Comparison of ENCODE assay signal across 22 cellular contexts in genomic region chr10:59666310-59666709, GRCh38. TPM values are rescaled to one million over a fixed set of nuclear protein-coding genes. Genes with fewer than 3 reads are reported as not detected.
DNase-seq lines count a peak whose midpoint lies in the region; ATAC-seq, FAIRE-seq and TF ChIP-seq lines count a peak whose summit lies in the region.
"Had no signal": no experiment of that assay in that cellular context is flagged by ENCODE, and none has a peak within 500 bp of the region (broad histone marks: within the 10 kb centered on the region; RNA-seq: fewer than 3 reads in every experiment).

No MANE protein-coding gene starts in this region.

- no peak overlapping the region for H3K14ac ChIP-seq in IMR-90 (replicated peaks; ENCODE audit: low read depth, low read length)

- no peak overlapping the region for H4K8ac ChIP-seq in IMR-90 (ENCODE audit: low read depth in 2 of 2, low read length in 2 of 2)

- H3K79me1 ChIP-seq in IMR-90 (ENCODE audit: low read depth in 1 of 2, low read length in 2 of 2), result no peaks in the 10 kb centered on the region

- H2BK15ac ChIP-seq in IMR-90 (ENCODE audit: low read depth, low read length), result no peak overlapping the region

- H3K9me1 ChIP-seq in IMR-90 (ENCODE audit: insufficient read depth, low read length), result no peaks in the 10 kb centered on the region

- H3K18ac ChIP-seq in IMR-90 (ENCODE audit: low read depth, low read length), result no peak overlapping the region

- H3K9ac ChIP-seq in IMR-90 (ENCODE audit: low read depth, low read length), result no peak overlapping the region
- H3K9ac ChIP-seq: BLaER1 treated with 17β-estradiol and CSF1 and Interleukin-3, amounts not matched to agents 10 nM and 100 nM had no signal

- no peak overlapping the region for H4K91ac ChIP-seq in IMR-90 (ENCODE audit: insufficient read depth, low read depth, low read length)

- TF ChIP-seq RAD21 in A549 (conservative IDR thresholded peaks at IDR 0.05 in 1 of 2, IDR thresholded peaks at IDR 0.05 in 1 of 2) (no peak), IMR-90 (IDR thresholded peaks at IDR 0.05; ENCODE audit: low read length) (no peak)

- no peak overlapping the region for H3K4ac ChIP-seq in IMR-90 (ENCODE audit: low read depth, low read length)

- BruUV-seq in IMR-90 (replicated peaks; lab: Mats Ljungman, UMichigan), result no TSS peak

- intact Hi-C loops in IMR-90 (cut with micrococcal nuclease), result no loop called here

- H2AK9ac ChIP-seq in IMR-90 (replicated peaks; ENCODE audit: low read depth, low read length, poor library complexity), result no peak overlapping the region

- TF ChIP-seq CTCF in A549 (IDR thresholded peaks at IDR 0.05) (no peak), IMR-90 (conservative IDR thresholded peaks at IDR 0.05; ENCODE audit: low read depth, low read length) (no peak)

- DNase-seq in A549 (ENCODE audit: low read depth in 1 of 2, low spot score in 1 of 2) (no peak), GM12892 (ENCODE audit: insufficient read length) (no peak), IMR-90 (no peak), MV-4-11 (lab: John Stamatoyannopoulos, UW) (no peak), GM19239 (ENCODE audit: insufficient read length, low spot score) (no peak)
- DNase-seq: 8988T; AML-193; CD4-positive, alpha-beta T cell; CD8-positive, alpha-beta T cell; DMS 273 treated with DMSO at 0.1 percent for 48 hours; DMS153; DMS53; DMS79; DND-41; EL; GDM1 had no signal

- in situ Hi-C loops in IMR-90 (cut with MboI; ENCODE audit: low sequenced_read_pairs), result no loop called here

- H3K23ac ChIP-seq in IMR-90 (ENCODE audit: low read depth, low read length), result no peak overlapping the region

- H3K4me1 ChIP-seq in A549 (no peaks in the 10 kb centered on the region), IMR-90 (ENCODE audit: control insufficient read depth, insufficient read depth, low read length) (no peaks in the 10 kb centered on the region)

- H3K9me3 ChIP-seq in A549 (0 out of 3 replicates have a peak, but pooled peaks cover 5% of the 10 kb centered on the region), IMR-90 (ENCODE audit: control insufficient read depth, insufficient read depth, low read length) (no peaks in the 10 kb centered on the region)

- POLR2A ChIA-PET in A549 (lab: Yijun Ruan, JAX), result no interaction called here
- POLR2A ChIA-PET in IMR-90 (lab: Charles Lee; ENCODE audit: unreplicated experiment), result no interaction called here

- no peak for TF ChIP-seq EP300 in A549 (IDR thresholded peaks at IDR 0.05)

- H2BK5ac ChIP-seq in IMR-90 (ENCODE audit: low read depth, low read length, poor library complexity, severe bottlenecking), result no peak overlapping the region

- H2BK20ac ChIP-seq in IMR-90 (ENCODE audit: low read depth, low read length), result no peak overlapping the region

- H3K4me2 ChIP-seq in A549, result no peak overlapping the region
- no peak overlapping the region for H3K4me2 ChIP-seq in IMR-90 (ENCODE audit: low read depth, low read length)
- H3K4me2 ChIP-seq: BLaER1 treated with 17β-estradiol and CSF1 and Interleukin-3, amounts not matched to agents 10 nM and 100 nM had no signal

- H2BK120ac ChIP-seq in IMR-90 (ENCODE audit: low read depth, low read length), result no peak overlapping the region

- H4K5ac ChIP-seq in IMR-90 (ENCODE audit: low read depth, low read length), result no peak overlapping the region

- no peaks in the 10 kb centered on the region for H4K20me1 ChIP-seq in IMR-90 (ENCODE audit: insufficient read depth, low read length)
- H4K20me1 ChIP-seq: BLaER1 treated with 17β-estradiol and CSF1 and Interleukin-3, amounts not matched to agents 10 nM and 100 nM had no signal

- CTCF ChIA-PET in A549 (lab: Yijun Ruan, JAX), result no interaction called here
- CTCF ChIA-PET in IMR-90 (lab: Yijun Ruan, JAX), result no interaction called here

- dilution Hi-C loops in IMR-90 (cut with HindIII; ENCODE audit: low sequenced_read_pairs, unreplicated experiment), result no loop called here

- no peak for ATAC-seq in A549
- ATAC-seq in IMR-90 (ENCODE audit: low read depth), result no peak
- ATAC-seq in HG03457 (IDR thresholded peaks at IDR 0.05; ENCODE audit: unreplicated experiment), result no peak
- ATAC-seq: CD8-positive, alpha-beta T cell; GM12878 had no signal

- H3K4me3 ChIP-seq in A549 (no peak overlapping the region), IMR-90 (ENCODE audit: insufficient read depth, low read depth, low read length) (no peak overlapping the region)
- H3K4me3 ChIP-seq: BLaER1 treated with 17β-estradiol and CSF1 and Interleukin-3, amounts not matched to agents 10 nM and 100 nM; GM12878 had no signal

- no peak overlapping the region for H3K27ac ChIP-seq in A549
- no peak overlapping the region for H3K27ac ChIP-seq in IMR-90 (ENCODE audit: insufficient read depth, low read length)
- H3K27ac ChIP-seq: BLaER1 treated with 17β-estradiol and CSF1 and Interleukin-3, amounts not matched to agents 10 nM and 100 nM; C4-2B had no signal

- no peak overlapping the region for H2AK5ac ChIP-seq in IMR-90 (ENCODE audit: low read depth, low read length)

- no peak for TF ChIP-seq POLR2A in A549 (IDR thresholded peaks at IDR 0.05; ENCODE audit: low read length)
- no peak for TF ChIP-seq POLR2A in GM12892 (IDR thresholded peaks at IDR 0.05; ENCODE audit: low read depth, low read length)
- TF ChIP-seq POLR2A in IMR-90 (IDR thresholded peaks at IDR 0.05; ENCODE audit: low read depth, low read length), result no peak

- H3K36me3 ChIP-seq in IMR-90 (ENCODE audit: control insufficient read depth, insufficient read depth, low read length), result no peaks in the 10 kb centered on the region
- H3K36me3 ChIP-seq: BLaER1 treated with 17β-estradiol and CSF1 and Interleukin-3, amounts not matched to agents 10 nM and 100 nM had no signal

- H2AFZ ChIP-seq in IMR-90 (replicated peaks; ENCODE audit: low read length, poor library complexity), result no peak overlapping the region

- FAIRE-seq in A549 (lab: Jason Lieb, UNC), result no peak
- peak; percentile 38 for FAIRE-seq in GM12892 (lab: Jason Lieb, UNC)
- no peak for FAIRE-seq in GM19239 (lab: Jason Lieb, UNC)
- FAIRE-seq: A204.1, GM12878 had no signal

- no peaks in the 10 kb centered on the region for H3K27me3 ChIP-seq in IMR-90 (ENCODE audit: control insufficient read depth, insufficient read depth, low read length)
- H3K27me3 ChIP-seq: BLaER1 treated with 17β-estradiol and CSF1 and Interleukin-3, amounts not matched to agents 10 nM and 100 nM had no signal

- no peak overlapping the region for H3K56ac ChIP-seq in IMR-90 (ENCODE audit: extremely low read depth, insufficient read depth, low read length)

TF ChIP-seq in A549, 52 proteins besides CTCF, POLR2A, EP300 and RAD21:
- TF ChIP-seq MAFK (IDR thresholded peaks at IDR 0.05; ENCODE audit: partially characterized antibody), result peak; percentile 83
- no peak for TF ChIP-seq JUN (IDR thresholded peaks at IDR 0.05)
TF ChIP-seq in A549: peak in this region for 1.

TF ChIP-seq in IMR-90, 13 proteins besides CTCF, POLR2A, EP300 and RAD21:
- TF ChIP-seq MAFK (IDR thresholded peaks at IDR 0.05; ENCODE audit: low read depth, low read length) (peak; percentile 83), ELK1 (IDR thresholded peaks at IDR 0.05; ENCODE audit: borderline replicate concordance, low read depth, low read length) (no peak)
TF ChIP-seq in IMR-90: peak in this region for 1.

RNA-seq across cellular contexts. Expression of gene SLC16A9, which starts 43.3 kb away (rescaled TPM):
- polyA plus RNA-seq in A549 (2011; rRNA removed), result 0.48 and 0.49 TPM in 2 replicates
- polyA plus RNA-seq in A549 (2012; cell fraction: cytosol; rRNA removed), result 0.11 and 0.16 TPM in 2 replicates
- 0.06 and 0.11 TPM in 2 replicates for polyA plus RNA-seq in A549 (2012; cell fraction: nucleus; rRNA removed)
- polyA plus RNA-seq in A549 (2017; fragmentation: RNase III; extraction: RNeasy Plus Mini Kit Qiagen cat#74134 plus additional on column Dnase treatment), result 0.04 to 0.05 TPM (median 0.04 TPM) in 3 replicates
- 0.25 and 0.34 TPM in 2 replicates for polyA minus RNA-seq in A549 (2011; rRNA and poly(A)+ RNA removed)
- 3.9 TPM for polyA plus RNA-seq in GM12892 (2012; ENCODE audit: missing spikeins)
- total RNA-seq in IMR-90 (2012; rRNA removed), result 0.18 and 0.56 TPM in 2 replicates
- polyA plus RNA-seq in IMR-90 (2012; rRNA removed), result 0.11 and 0.26 TPM in 2 replicates
- 0.04 and 0.08 TPM in 2 replicates for polyA plus RNA-seq in IMR-90 (2012; cell fraction: cytosol; rRNA removed)
- polyA plus RNA-seq in IMR-90 (2012; cell fraction: nucleus; rRNA removed; ENCODE audit: low replicate concordance), result 0.07 TPM in 1 of 2 replicates, not detected in the other
- total RNA-seq: B cell; CD4-positive, alpha-beta T cell; CD8-positive, alpha-beta T cell had no signal
